20 cellular contexts compared by ENCODE assay signal in the genomic region with DNA sequence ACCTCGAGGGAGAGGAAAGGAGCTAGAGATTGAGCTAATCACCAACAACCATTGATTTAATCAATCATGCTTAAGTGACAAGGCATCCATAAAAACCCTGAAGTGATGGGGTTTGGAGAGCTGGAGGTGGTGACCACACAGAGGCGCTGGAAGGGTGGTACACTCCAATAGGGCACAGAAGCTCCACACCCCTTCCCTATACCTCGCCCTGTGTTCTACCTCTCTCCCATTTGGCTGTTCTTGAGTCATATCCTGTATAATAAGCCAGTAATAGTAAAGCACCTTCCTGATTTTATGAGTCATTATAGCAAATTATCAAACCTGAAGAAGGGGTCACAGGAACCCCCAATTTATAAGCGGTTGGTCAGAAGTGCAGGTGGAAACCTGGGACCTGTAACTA. TPM values are rescaled to one million over a fixed set of nuclear protein-coding genes. Genes with fewer than 3 reads are reported as not detected.
"Had no signal": no experiment of that assay in that cellular context is flagged by ENCODE, and none has a peak within 500 bp of the region (broad histone marks: within the 10 kb centered on the region; RNA-seq: fewer than 3 reads in every experiment).

No MANE protein-coding gene starts in this region.

- H3K4me1 ChIP-seq: esophagus muscularis mucosa, right atrium auricular region, tibial nerve had no signal

- H3K4me3 Mint-ChIP-seq: activated CD4-positive, alpha-beta T cell treated with anti-CD3 and anti-CD28 coated beads for 36 hours; activated CD8-positive, alpha-beta T cell treated with anti-CD3 and anti-CD28 coated beads for 36 hours; activated T-helper 1 cell treated with anti-CD3 and anti-CD28 coated beads, Interleukin-12 subunit alpha, Interleukin-12 subunit beta, Interleukin-2, Interleukin-4 antibody, amounts not matched to agents 30 ng/mL and 10 ng/mL and 1 ng/mL, durations not matched to agents 14 hours and 24 hours and 36 hours; central memory CD8-positive, alpha-beta T cell; effector memory CD8-positive, alpha-beta T cell; naive thymus-derived CD8-positive, alpha-beta T cell; stimulated activated effector memory CD8-positive, alpha-beta T cell treated with anti-CD3 and anti-CD28 coated beads, Interleukin-12 subunit alpha, Interleukin-12 subunit beta, amount 100 ng/mL, for 72 hours had no signal

- H3K36me3 ChIP-seq: esophagus muscularis mucosa, right atrium auricular region, tibial nerve had no signal

- H3K27ac Mint-ChIP-seq: activated CD4-positive, alpha-beta T cell treated with anti-CD3 and anti-CD28 coated beads for 36 hours; activated CD8-positive, alpha-beta T cell treated with anti-CD3 and anti-CD28 coated beads for 36 hours; activated T-helper 1 cell treated with anti-CD3 and anti-CD28 coated beads, Interleukin-12 subunit alpha, Interleukin-12 subunit beta, Interleukin-2, Interleukin-4 antibody, amounts not matched to agents 30 ng/mL and 10 ng/mL and 1 ng/mL, durations not matched to agents 14 hours and 24 hours and 36 hours; effector memory CD8-positive, alpha-beta T cell; naive thymus-derived CD8-positive, alpha-beta T cell; stimulated activated effector memory CD8-positive, alpha-beta T cell treated with anti-CD3 and anti-CD28 coated beads, Interleukin-12 subunit alpha, Interleukin-12 subunit beta, amount 100 ng/mL, for 72 hours had no signal

- H3K27ac ChIP-seq: esophagus muscularis mucosa, right atrium auricular region, skin epidermis, tibial nerve, VCaP had no signal

- H3K27me3 Mint-ChIP-seq: activated CD4-positive, alpha-beta T cell treated with anti-CD3 and anti-CD28 coated beads for 36 hours; activated CD8-positive, alpha-beta T cell treated with anti-CD3 and anti-CD28 coated beads for 36 hours had no signal

- H3K27me3 ChIP-seq: esophagus muscularis mucosa, right atrium auricular region, tibial nerve had no signal

- DNase-seq: activated CD4-positive, alpha-beta T cell treated with anti-CD3 and anti-CD28 coated beads for 36 hours; activated CD8-positive, alpha-beta memory T cell treated with anti-CD3 and anti-CD28 coated beads, Interleukin-2, amount 50 U/mL, for 4 hours; activated CD8-positive, alpha-beta T cell treated with anti-CD3 and anti-CD28 coated beads for 36 hours; activated naive CD4-positive, alpha-beta T cell; effector memory CD8-positive, alpha-beta T cell; foreskin melanocyte; head of caudate nucleus; mucosa of descending colon; naive thymus-derived CD8-positive, alpha-beta T cell; posterior cingulate gyrus; T1000 had no signal

- H3K4me3 ChIP-seq: esophagus muscularis mucosa, mucosa of descending colon, right atrium auricular region, skin epidermis, tibial nerve had no signal

- H3K9me3 Mint-ChIP-seq: activated CD8-positive, alpha-beta T cell treated with anti-CD3 and anti-CD28 coated beads for 36 hours; activated T-helper 1 cell treated with anti-CD3 and anti-CD28 coated beads, Interleukin-12 subunit alpha, Interleukin-12 subunit beta, Interleukin-2, Interleukin-4 antibody, amounts not matched to agents 30 ng/mL and 10 ng/mL and 1 ng/mL, durations not matched to agents 14 hours and 24 hours and 36 hours; central memory CD8-positive, alpha-beta T cell; effector memory CD8-positive, alpha-beta T cell; stimulated activated effector memory CD8-positive, alpha-beta T cell treated with anti-CD3 and anti-CD28 coated beads, Interleukin-12 subunit alpha, Interleukin-12 subunit beta, amount 100 ng/mL, for 72 hours had no signal

- H3K36me3 Mint-ChIP-seq: naive thymus-derived CD8-positive, alpha-beta T cell; stimulated activated effector memory CD8-positive, alpha-beta T cell treated with anti-CD3 and anti-CD28 coated beads, Interleukin-12 subunit alpha, Interleukin-12 subunit beta, amount 100 ng/mL, for 72 hours had no signal

- H3K9me3 ChIP-seq: esophagus muscularis mucosa, mucosa of descending colon, right atrium auricular region, tibial nerve had no signal

RNA-seq across cellular contexts. Expression of a gene that starts 18.3 kb away (rescaled TPM):
- total RNA-seq: activated CD4-positive, alpha-beta T cell treated with anti-CD3 and anti-CD28 coated beads for 36 hours; activated CD8-positive, alpha-beta T cell treated with anti-CD3 and anti-CD28 coated beads for 36 hours; esophagus muscularis mucosa; left lobe of liver; mucosa of descending colon; right atrium auricular region; tibial nerve had no signal

RNA-seq across cellular contexts. Expression of a gene that starts 24.5 kb away (rescaled TPM):
- total RNA-seq: activated CD4-positive, alpha-beta T cell treated with anti-CD3 and anti-CD28 coated beads for 36 hours; activated CD8-positive, alpha-beta T cell treated with anti-CD3 and anti-CD28 coated beads for 36 hours; activated T-helper 1 cell treated with anti-CD3 and anti-CD28 coated beads, Interleukin-12 subunit alpha, Interleukin-12 subunit beta, Interleukin-2, Interleukin-4 antibody, amounts not matched to agents 30 ng/mL and 10 ng/mL and 1 ng/mL, durations not matched to agents 14 hours and 24 hours and 36 hours; esophagus muscularis mucosa; left lobe of liver; mucosa of descending colon; naive thymus-derived CD8-positive, alpha-beta T cell; right atrium auricular region; tibial nerve had no signal
